Comparison of ENCODE assay signal across 17 cellular contexts in genomic region chr9:94925751-94926456, GRCh38.
DNase-seq lines count a peak whose midpoint lies in the region; ATAC-seq, FAIRE-seq and TF ChIP-seq lines count a peak whose summit lies in the region.
"Had no signal": no experiment of that assay in that cellular context is flagged by ENCODE, and none has a peak within 500 bp of the region (broad histone marks: within the 10 kb centered on the region; RNA-seq: fewer than 3 reads in every experiment).

No MANE protein-coding gene starts in this region.

- H4K8ac ChIP-seq in neuronal stem cell (ENCODE audit: low read depth, low read length) = no peak overlapping the region

- peak overlapping the region; percentile 13 for H3K18ac ChIP-seq in neuronal stem cell (ENCODE audit: low read length)

- H3K4me2 ChIP-seq in HepG2 (ENCODE audit: low read depth, low read length) (no peak overlapping the region), neuronal stem cell (ENCODE audit: insufficient read depth, low read length, poor library complexity, severe bottlenecking) (no peak overlapping the region), GM23248 (ENCODE audit: unreplicated experiment) (no peak overlapping the region)

- H3K4me1 ChIP-seq in HepG2 (ENCODE audit: insufficient read depth, low read length) = peaks cover 100% of the 10 kb centered on the region
- peaks cover 0 to 24% (median 10%) of the 10 kb centered on the region in 4 donors for H3K4me1 ChIP-seq in right lobe of liver
- peaks cover 41 to 88% (median 47%) of the 10 kb centered on the region in 3 donors for H3K4me1 ChIP-seq in esophagus squamous epithelium
- peaks cover 24 to 43% of the 10 kb centered on the region in 2 donors for H3K4me1 ChIP-seq in neuronal stem cell (ENCODE audit: control insufficient read depth in 2 of 2, insufficient read depth in 1 of 2, low read depth in 1 of 2, low read length in 2 of 2)
- H3K4me1 ChIP-seq in uterus = peaks cover 18 to 23% of the 10 kb centered on the region in 2 donors
- peaks cover 37% of the 10 kb centered on the region for H3K4me1 ChIP-seq in GM23248 (ENCODE audit: insufficient read depth)

- no peak overlapping the region for H3K4ac ChIP-seq in neuronal stem cell (ENCODE audit: low read length)

- H3K9me3 ChIP-seq in HepG2 (ENCODE audit: low read length) (no peaks in the 10 kb centered on the region), right lobe of liver (no peaks in the 10 kb centered on the region), esophagus squamous epithelium (no peaks in the 10 kb centered on the region), neuronal stem cell (replicated peaks in 1 of 2; ENCODE audit: control insufficient read depth in 2 of 2, insufficient read depth in 1 of 2, low read depth in 1 of 2, low read length in 2 of 2) (no peaks in the 10 kb centered on the region), uterus (no peaks in the 10 kb centered on the region), GM23248 (ENCODE audit: low read depth) (no peaks in the 10 kb centered on the region)

- H3K79me1 ChIP-seq in neuronal stem cell (ENCODE audit: low read depth, low read length) = peaks cover 2% of the 10 kb centered on the region

- no peak overlapping the region for H2BK15ac ChIP-seq in neuronal stem cell (ENCODE audit: low read length)

- WGBS in HepG2 (ENCODE audit: low lambda C conversion rate) = 86% methylated on average over 10 of the region's 10 CpGs
- 84% methylated on average over 5 of the region's 10 CpGs for WGBS in right lobe of liver (ENCODE audit: insufficient coverage, low coverage, low lambda C conversion rate, missing lambda C conversion rate)
- 38 to 61% methylated on average over 7 to 9 of the region's 10 CpGs for WGBS in esophagus squamous epithelium, 2 donors
- WGBS in neuronal stem cell (ENCODE audit: extremely low coverage in 2 of 2, insufficient read length in 2 of 2, insufficient replicate concordance in 1 of 2), 2 donors = no CpG with 5 or more reads among the region's 10 CpGs
- WGBS in GM23248 (ENCODE audit: low coverage in 1 of 2, low lambda C conversion rate in 2 of 2, missing lambda C conversion rate in 2 of 2), 2 experiments = 90 to 93% methylated on average over 10 of the region's 10 CpGs

- H2AK5ac ChIP-seq in neuronal stem cell (ENCODE audit: low read depth, low read length) = peak overlapping the region; percentile 49

- H3K27ac ChIP-seq in HepG2 (ENCODE audit: extremely low read length, insufficient read depth, low read length) (peak overlapping the region; percentile 18), right lobe of liver (no peak overlapping the region), esophagus squamous epithelium (peak overlapping the region; percentile 59 to 85 (median 74)), neuronal stem cell (replicated peaks; ENCODE audit: low read length) (no peak overlapping the region), uterus (peak overlapping the region; percentile 93 to 95), GM23248 (no peak overlapping the region)
- H3K27ac ChIP-seq: brain microvascular endothelial cell, parathyroid adenoma had no signal

- intact Hi-C loops in HepG2 (cut with micrococcal nuclease; ENCODE audit: unreplicated experiment) = no loop called here
- intact Hi-C loops in right lobe of liver (cut with DNase I) = no loop called here
- intact Hi-C loops in esophagus squamous epithelium (cut with DNase I) = loop anchor here (10.0 kb wide), 1 partner anchor 79 kb away; no protein-coding TSS in a partner anchor
- intact Hi-C loops in uterus (cut with DNase I; ENCODE audit: low total_unique reads) = loop anchor here (10.0 kb wide), 1 partner anchor 111 kb away; no protein-coding TSS in a partner anchor

- H2BK12ac ChIP-seq in neuronal stem cell (ENCODE audit: low read length) = no peak overlapping the region

- TF ChIP-seq CTCF in HepG2 (CRISPR knock-in tag; IDR thresholded peaks at IDR 0.05) = no peak
- no peak for TF ChIP-seq CTCF in right lobe of liver (IDR thresholded peaks at IDR 0.05)
- TF ChIP-seq CTCF in esophagus squamous epithelium (IDR thresholded peaks at IDR 0.05) = no peak
- no peak for TF ChIP-seq CTCF in uterus (IDR thresholded peaks at IDR 0.05)

- H3K9ac ChIP-seq in HepG2 (ENCODE audit: insufficient read depth, low read depth, low read length) = no peak overlapping the region
- H3K9ac ChIP-seq in neuronal stem cell (ENCODE audit: low read depth, low read length, poor library complexity) = no peak overlapping the region
- H3K9ac ChIP-seq in GM23248 = no peak overlapping the region
- H3K9ac ChIP-seq: parathyroid adenoma had no signal

- H3K4me3 ChIP-seq in HepG2 (replicated peaks in 1 of 3; ENCODE audit: insufficient read depth in 1 of 3, low read depth in 2 of 3, low read length in 3 of 3) (no peak overlapping the region), right lobe of liver (no peak overlapping the region), esophagus squamous epithelium (no peak overlapping the region), neuronal stem cell (ENCODE audit: low read length in 2 of 2) (no peak overlapping the region), uterus (no peak overlapping the region), GM23248 (no peak overlapping the region)
- H3K4me3 ChIP-seq: GM12878 had no signal

- DNase-seq in HepG2 (ENCODE audit: low spot score) (no peak), right lobe of liver (no peak), esophagus squamous epithelium (lab: John Stamatoyannopoulos, UW) (no peak), neuronal stem cell (ENCODE audit: low spot score) (no peak), uterus (no peak), GM23248 (no peak)
- no peak for DNase-seq in activated CD4-positive, alpha-beta T cell treated with anti-CD3 and anti-CD28 coated beads for 48 hours
- DNase-seq: activated CD8-positive, alpha-beta memory T cell treated with anti-CD3 and anti-CD28 coated beads for 24 hours; brain microvascular endothelial cell; erythroblast; NCI-H1417 treated with DMSO at 0.1 percent for 48 hours; NCI-H748 treated with DMSO at 0.1 percent for 48 hours; OCI-M1; stimulated activated naive CD8-positive, alpha-beta T cell treated with anti-CD3 and anti-CD28 coated beads, Interleukin-15, amount 100 ng/mL, for 72 hours had no signal

- H3K23ac ChIP-seq in neuronal stem cell (ENCODE audit: low read depth, low read length, poor library complexity) = no peak overlapping the region

- no peak overlapping the region for H3K14ac ChIP-seq in neuronal stem cell (ENCODE audit: low read length)

- no TSS peak for BruUV-seq in HepG2 (replicated peaks; lab: Mats Ljungman, UMichigan)

- H3K79me2 ChIP-seq in HepG2 (ENCODE audit: insufficient read depth, low read length) (no peaks in the 10 kb centered on the region), GM23248 (ENCODE audit: insufficient read depth) (peaks cover 31% of the 10 kb centered on the region)
- H3K79me2 ChIP-seq: parathyroid adenoma had no signal

- POLR2A ChIA-PET in HepG2 (lab: Yijun Ruan, JAX) = interaction anchor here (1.3 kb wide), 1 partner anchor 16 kb away, joined by 4 read pairs; no protein-coding TSS in a partner anchor

- H3K36me3 ChIP-seq in HepG2 (replicated peaks in 1 of 2; ENCODE audit: control insufficient read depth in 1 of 2, insufficient read depth in 2 of 2, low read length in 2 of 2) (no peaks in the 10 kb centered on the region; a peak in 2 of 5 replicates), right lobe of liver (no peaks in the 10 kb centered on the region), esophagus squamous epithelium (no peaks in the 10 kb centered on the region), neuronal stem cell (replicated peaks in 1 of 2; ENCODE audit: control insufficient read depth in 2 of 2, insufficient read depth in 2 of 2, low read length in 2 of 2) (no peaks in the 10 kb centered on the region), uterus (no peaks in the 10 kb centered on the region), GM23248 (ENCODE audit: low read depth) (peaks cover 4% of the 10 kb centered on the region; the same call in 1 of the 2 replicates)
- H3K36me3 ChIP-seq: brain microvascular endothelial cell had no signal

- TF ChIP-seq POLR2A in HepG2 (IDR thresholded peaks at IDR 0.05; ENCODE audit: insufficient read depth in 1 of 2, low read depth in 2 of 2, low read length in 2 of 2) = no peak
- no peak for TF ChIP-seq POLR2A in right lobe of liver (IDR thresholded peaks at IDR 0.05)
- TF ChIP-seq POLR2A in esophagus squamous epithelium (IDR thresholded peaks at IDR 0.05) = no peak
- no peak for TF ChIP-seq POLR2A in uterus (IDR thresholded peaks at IDR 0.05)

- FAIRE-seq in HepG2 (lab: Jason Lieb, UNC) = no peak
- FAIRE-seq: GM12878 had no signal

- ATAC-seq in HepG2 = no peak
- no peak for ATAC-seq in right lobe of liver
- ATAC-seq in GM21723 (IDR thresholded peaks at IDR 0.05; ENCODE audit: unreplicated experiment) = no peak
- ATAC-seq: GM12878; stimulated activated naive CD8-positive, alpha-beta T cell treated with anti-CD3 and anti-CD28 coated beads, Interleukin-15, amount 100 ng/mL, for 72 hours had no signal

- no peak overlapping the region for H2AFZ ChIP-seq in HepG2 (ENCODE audit: low read length)
- H2AFZ ChIP-seq in neuronal stem cell (ENCODE audit: low read length) = no peak overlapping the region
- H2AFZ ChIP-seq in GM23248 = no peak overlapping the region
- H2AFZ ChIP-seq: parathyroid adenoma had no signal

- H2BK120ac ChIP-seq in neuronal stem cell (ENCODE audit: low read depth, low read length) = no peak overlapping the region

- TF ChIP-seq EP300 in HepG2 (IDR thresholded peaks at IDR 0.05; ENCODE audit: low read depth in 2 of 2, low read length in 2 of 2) = no peak
- no peak for TF ChIP-seq EP300 in HepG2 (CRISPR knock-in tag; IDR thresholded peaks at IDR 0.05; ENCODE audit: borderline replicate concordance)

- H3K27me3 ChIP-seq in HepG2 (ENCODE audit: control insufficient read depth in 1 of 2, insufficient read depth in 2 of 2, low read length in 2 of 2) = no peaks in the 10 kb centered on the region
- H3K27me3 ChIP-seq in right lobe of liver = no peaks in the 10 kb centered on the region
- H3K27me3 ChIP-seq in esophagus squamous epithelium = no peaks in the 10 kb centered on the region
- H3K27me3 ChIP-seq in neuronal stem cell (ENCODE audit: control insufficient read depth in 3 of 3, insufficient read depth in 3 of 3, low read depth in 1 of 3, low read length in 3 of 3) = no peaks in the 10 kb centered on the region
- no peaks in the 10 kb centered on the region for H3K27me3 ChIP-seq in uterus
- H3K27me3 ChIP-seq in GM23248 (replicated peaks; ENCODE audit: insufficient read depth) = no peaks in the 10 kb centered on the region
- H3K27me3 ChIP-seq: brain microvascular endothelial cell had no signal

- H3F3A ChIP-seq in GM23248 (ENCODE audit: insufficient read depth) = peaks cover 39% of the 10 kb centered on the region

- in situ Hi-C loops in HepG2 (cut with HindIII; ENCODE audit: extremely low pct_ligation_motif_present, low pct_unique_long_range_greater_than_20kb) (no loop called here), GM23248 (cut with MboI) (no loop called here)

- peak overlapping the region; percentile 6 for H4K91ac ChIP-seq in neuronal stem cell (ENCODE audit: low read depth, low read length, poor library complexity)

- H2BK5ac ChIP-seq in neuronal stem cell (ENCODE audit: low read length) = no peak overlapping the region

- no peaks in the 10 kb centered on the region for H3K9me2 ChIP-seq in GM23248 (ENCODE audit: insufficient read depth)

- no peak for TF ChIP-seq RAD21 in HepG2 (CRISPR knock-in tag; IDR thresholded peaks at IDR 0.05)

- no peaks in the 10 kb centered on the region for H4K20me1 ChIP-seq in HepG2 (ENCODE audit: insufficient read depth, low read length)
- no peaks in the 10 kb centered on the region for H4K20me1 ChIP-seq in GM23248 (ENCODE audit: insufficient read depth)

- CTCF ChIA-PET in HepG2 (lab: Yijun Ruan, JAX; ENCODE audit: low intra/inter-chr PET ratio, low total read pairs) = no interaction called here

Comparison
In these comparisons a context has a peak if more than half of its experiments do, and no peak if none do; other contexts are left out.
1. H3K27ac ChIP-seq: peak in HepG2 (single experiment), esophagus squamous epithelium (4 of 4) and uterus (2 of 2); none in right lobe of liver (0 of 3), neuronal stem cell (single experiment) and GM23248 (single experiment).
2. intact Hi-C loops: an anchor here in esophagus squamous epithelium (10.0 kb wide) and uterus (10.0 kb wide); none called in HepG2 and right lobe of liver.